ENCODE assay signal across 23 cellular contexts in genomic region chr22:46456818-46457163, GRCh38.
"Had no signal": no experiment of that assay in that cellular context is flagged by ENCODE, and none has a peak within 500 bp of the region (broad histone marks: within the 10 kb centered on the region; RNA-seq: fewer than 3 reads in every experiment).

No MANE protein-coding gene starts in this region.

- H3K36me3 ChIP-seq: brain microvascular endothelial cell, cardiac muscle cell had no signal

- FAIRE-seq: TTC549 had no signal

- ATAC-seq: activated naive CD4-positive, alpha-beta T cell treated with anti-CD3 and anti-CD28 coated beads, Interleukin-2, amount 50 U/mL, for 72 hours; activated naive CD8-positive, alpha-beta T cell treated with anti-CD3 and anti-CD28 coated beads, Interleukin-2, amount 50 U/mL, for 24 hours; activated T-cell treated with anti-CD3 and anti-CD28 coated beads, Interleukin-2, amount 50 U/mL, for 4 hours had no signal

- H3K4me3 ChIP-seq: cardiac muscle cell, K562 had no signal

- DNase-seq: activated B cell treated with CpG ODN at 0.5 μM for 24 hours; activated CD4-positive, alpha-beta T cell treated with anti-CD3 and anti-CD28 coated beads for 1 hour; activated CD4-positive, alpha-beta T cell treated with anti-CD3 and anti-CD28 coated beads, Interleukin-2, amount 10 ng/mL, durations not matched to agents 24 days and 14 days; activated CD4-positive, alpha-beta T cell treated with anti-CD3 and anti-CD28 coated beads, Interleukin-2, amount 50 U/mL, for 48 hours; activated effector memory CD4-positive, alpha-beta T cell treated with anti-CD3 and anti-CD28 coated beads, Interleukin-2, amount 50 U/mL, for 16 hours; activated naive CD4-positive, alpha-beta T cell treated with Interleukin-2 at 50 U/mL for 16 hours; activated naive CD8-positive, alpha-beta T cell treated with anti-CD3 and anti-CD28 coated beads, Interleukin-2, amount 50 U/mL, for 24 hours; activated T-cell treated with anti-CD3 and anti-CD28 coated beads, Interleukin-2, amount 50 U/mL, for 4 hours; amygdala; Karpas-422; MM.1S; NCI-H1105; NCI-H1436; NCI-H1694 treated with DMSO at 0.1 percent for 48 hours; NCI-H2029 treated with DMSO at 0.1 percent for 48 hours; NCI-H510A treated with DMSO at 0.1 percent for 48 hours; SIG-M5; T-helper 2 cell had no signal

- H3K27ac ChIP-seq: brain microvascular endothelial cell, cardiac muscle cell had no signal

- H3K27me3 ChIP-seq: brain microvascular endothelial cell, cardiac muscle cell had no signal
